In genomic region chr3:29525254-29525881, GRCh38 we compare ENCODE assay signal across 1 cellular context.
TF ChIP-seq lines count a peak whose summit lies in the region.

No MANE protein-coding gene starts in this region.

TF ChIP-seq in liver, 16 proteins besides CTCF, POLR2A, EP300 and RAD21 (continued from another document):
- TF ChIP-seq FOXA1 (IDR thresholded peaks at IDR 0.05), result peak; percentile 87
